ENCODE assay signal across 3 cellular contexts in genomic region chr12:25691865-25692114, GRCh38.
TF ChIP-seq lines count a peak whose summit lies in the region.

No MANE protein-coding gene starts in this region.

TF ChIP-seq in SK-N-SH, 30 proteins besides CTCF, POLR2A, EP300 and RAD21:
- TF ChIP-seq ZBTB33 (IDR thresholded peaks at IDR 0.05; ENCODE audit: borderline replicate concordance, low read depth), result no peak
- no peak for TF ChIP-seq FOSL2 (IDR thresholded peaks at IDR 0.05; ENCODE audit: borderline replicate concordance, low read depth)
- TF ChIP-seq YY1 (IDR thresholded peaks at IDR 0.05; ENCODE audit: low read depth), result no peak
- no peak for TF ChIP-seq RXRA (IDR thresholded peaks at IDR 0.05; ENCODE audit: borderline replicate concordance, low read depth)
- TF ChIP-seq PBX3 (IDR thresholded peaks at IDR 0.05), result no peak
- TF ChIP-seq TAF1 (IDR thresholded peaks at IDR 0.05; ENCODE audit: borderline replicate concordance, low read depth, low read length), result no peak
- no peak for TF ChIP-seq SIN3A (IDR thresholded peaks at IDR 0.05; ENCODE audit: borderline replicate concordance, low read depth, low read length)
- TF ChIP-seq USF2 (IDR thresholded peaks at IDR 0.05; ENCODE audit: borderline replicate concordance, low read depth, low read length), result no peak
- no peak for TF ChIP-seq GABPA (IDR thresholded peaks at IDR 0.05; ENCODE audit: low read depth)
- no peak for TF ChIP-seq NFIC (IDR thresholded peaks at IDR 0.05; ENCODE audit: borderline replicate concordance)
- TF ChIP-seq RFX5 (IDR thresholded peaks at IDR 0.05; ENCODE audit: low read length), result no peak
- no peak for TF ChIP-seq JUND (IDR thresholded peaks at IDR 0.05)

TF ChIP-seq in SK-N-SH treated with all-trans-retinoic acid at 6 μM for 48 hours, 23 proteins besides CTCF, POLR2A, EP300 and RAD21 (continued from another document):
- TF ChIP-seq TSHZ2 (CRISPR knock-in tag; IDR thresholded peaks at IDR 0.05), result no peak
- TF ChIP-seq PATZ1 (CRISPR knock-in tag; IDR thresholded peaks at IDR 0.05; ENCODE audit: borderline replicate concordance), result no peak
- TF ChIP-seq ZNF8 (CRISPR knock-in tag; IDR thresholded peaks at IDR 0.05), result no peak
- no peak for TF ChIP-seq ESRRG (CRISPR knock-in tag; IDR thresholded peaks at IDR 0.05)
- no peak for TF ChIP-seq CREB5 (CRISPR knock-in tag; IDR thresholded peaks at IDR 0.05; ENCODE audit: low read depth)
- no peak for TF ChIP-seq RARB (CRISPR knock-in tag; IDR thresholded peaks at IDR 0.05)
- TF ChIP-seq ZNF565 (CRISPR knock-in tag; conservative IDR thresholded peaks at IDR 0.05; ENCODE audit: low read depth), result no peak
- no peak for TF ChIP-seq ZC3H10 (CRISPR knock-in tag; IDR thresholded peaks at IDR 0.05)
- TF ChIP-seq ISL1 (CRISPR knock-in tag; IDR thresholded peaks at IDR 0.05), result no peak
- TF ChIP-seq PPARA (CRISPR knock-in tag; IDR thresholded peaks at IDR 0.05; ENCODE audit: borderline replicate concordance), result no peak
- no peak for TF ChIP-seq SNAI2 (CRISPR knock-in tag; IDR thresholded peaks at IDR 0.05)
- TF ChIP-seq POU6F1 (CRISPR knock-in tag; IDR thresholded peaks at IDR 0.05; ENCODE audit: borderline replicate concordance, low read depth), result no peak

TF ChIP-seq in H1, 55 proteins besides CTCF, POLR2A, EP300 and RAD21 (continued from another document):
- no peak for TF ChIP-seq SRF (IDR thresholded peaks at IDR 0.05; ENCODE audit: low read depth, low read length)
- no peak for TF ChIP-seq CREB1 (IDR thresholded peaks at IDR 0.05)
- no peak for TF ChIP-seq SAP30 (IDR thresholded peaks at IDR 0.05; ENCODE audit: insufficient read depth, insufficient replicate concordance, low read length)
- no peak for TF ChIP-seq HDAC6 (IDR thresholded peaks at IDR 0.05; ENCODE audit: low read depth, low read length)
- no peak for TF ChIP-seq RFX5 (IDR thresholded peaks at IDR 0.05; ENCODE audit: borderline replicate concordance, low read depth, low read length)
- no peak for TF ChIP-seq ATF3 (IDR thresholded peaks at IDR 0.05; ENCODE audit: insufficient read depth, low read depth, low read length)
- TF ChIP-seq SIN3A (conservative IDR thresholded peaks at IDR 0.05 in 1 of 2, IDR thresholded peaks at IDR 0.05 in 1 of 2; ENCODE audit: low read depth in 1 of 2, low read length in 2 of 2), result no peak
